In genomic region chr2:236706288-236706687, GRCh38 we compare ENCODE assay signal across 13 cellular contexts.
"Had no signal": no experiment of that assay in that cellular context is flagged by ENCODE, and none has a peak within 500 bp of the region (broad histone marks: within the 10 kb centered on the region; RNA-seq: fewer than 3 reads in every experiment).

No MANE protein-coding gene starts in this region.

- H3K27me3 ChIP-seq: tibial nerve had no signal

- H3K27ac ChIP-seq: coronary artery, tibial nerve had no signal

- ATAC-seq: activated naive CD4-positive, alpha-beta T cell treated with anti-CD3 and anti-CD28 coated beads, Interleukin-2, amount 50 U/mL, for 72 hours; stimulated activated memory B cell treated with anti-CD40 and anti-IgM and Interleukin-4, amounts not matched to agents 10 μg/mL and 1 μg/mL and 100 μg/mL, for 72 hours; WTC11 had no signal

- DNase-seq: activated CD4-positive, alpha-beta memory T cell treated with anti-CD3 and anti-CD28 coated beads, Interleukin-2, amount 10 ng/mL, durations not matched to agents 7 days and 5 days; activated CD4-positive, alpha-beta T cell treated with anti-CD3 and anti-CD28 coated beads for 4 hours; activated gamma-delta T cell; activated T-cell treated with anti-CD3 and anti-CD28 coated beads, Interleukin-2, amount 50 U/mL, for 24 hours; islet precursor cell; mammary epithelial cell; naive B cell; stimulated activated CD4-positive, alpha-beta T cell treated with anti-CD3 and anti-CD28 coated beads, Interleukin-2, amount 100 ng/mL, for 48 hours had no signal

- H3K4me3 ChIP-seq: coronary artery, tibial nerve had no signal

- H3K36me3 ChIP-seq: tibial nerve had no signal

- H3K9me3 ChIP-seq: tibial nerve had no signal
